In genomic region chr5:147887026-147887627, GRCh38 we compare ENCODE assay signal across 9 cellular contexts. TPM values are rescaled to one million over a fixed set of nuclear protein-coding genes. Genes with fewer than 3 reads are reported as not detected.
A peak's percentile ranks its signal among the peaks of the same experiment; 100 is the strongest.
DNase-seq lines count a peak whose midpoint lies in the region; ATAC-seq and TF ChIP-seq lines count a peak whose summit lies in the region.
"Had no signal": no experiment of that assay in that cellular context is flagged by ENCODE, and none has a peak within 500 bp of the region (broad histone marks: within the 10 kb centered on the region; RNA-seq: fewer than 3 reads in every experiment).

No MANE protein-coding gene starts in this region.

- ATAC-seq in sciatic nerve = no peak

- no peaks in the 10 kb centered on the region for H3K79me2 ChIP-seq in smooth muscle cell (ENCODE audit: low read depth)

- no peak overlapping the region for H3K4me3 ChIP-seq in AG04450 (ENCODE audit: low read depth, low read length)
- H3K4me3 ChIP-seq in HFF-Myc (replicated peaks; ENCODE audit: low read depth, low read length) = no peak overlapping the region
- no peak overlapping the region for H3K4me3 ChIP-seq in smooth muscle cell

- CTCF ChIA-PET in AG04450 (lab: Charles Lee) = interaction anchor here (0.9 to 1.8 kb wide), 3 partner anchors 29 to 488 kb away, joined by 3 to 24 read pairs (median 4); no protein-coding TSS in a partner anchor

- H3K27me3 Mint-ChIP-seq in activated CD4-positive, alpha-beta T cell treated with anti-CD3 and anti-CD28 coated beads, Interleukin-2, amount 10 ng/mL, durations not matched to agents 24 days and 14 days = peaks cover 7% of the 10 kb centered on the region

- H3K9me3 Mint-ChIP-seq in activated CD4-positive, alpha-beta T cell treated with anti-CD3 and anti-CD28 coated beads, Interleukin-2, amount 10 ng/mL, durations not matched to agents 24 days and 14 days = no peaks in the 10 kb centered on the region
- H3K9me3 Mint-ChIP-seq: activated naive CD4-positive, alpha-beta T cell treated with anti-CD3 and anti-CD28 coated beads, Interleukin-2, amount 50 U/mL, for 24 hours had no signal

- WGBS in smooth muscle cell (ENCODE audit: low lambda C conversion rate) = 7% methylated on average over 3 of the region's 3 CpGs

- intact Hi-C loops in sciatic nerve (cut with DNase I) = no loop called here
- intact Hi-C loops in activated CD4-positive, alpha-beta T cell treated with anti-CD3 and anti-CD28 coated beads, Interleukin-2, amount 10 ng/mL, durations not matched to agents 24 days and 14 days (cut with micrococcal nuclease) = no loop called here

- H3K4me1 Mint-ChIP-seq in activated CD4-positive, alpha-beta T cell treated with anti-CD3 and anti-CD28 coated beads, Interleukin-2, amount 10 ng/mL, durations not matched to agents 24 days and 14 days = no peaks in the 10 kb centered on the region
- H3K4me1 Mint-ChIP-seq: activated naive CD4-positive, alpha-beta T cell treated with anti-CD3 and anti-CD28 coated beads, Interleukin-2, amount 50 U/mL, for 24 hours had no signal

- no peak overlapping the region for H3K9ac ChIP-seq in smooth muscle cell (ENCODE audit: low read depth)

- H3K9me3 ChIP-seq in AG04450 (ENCODE audit: control insufficient read depth, insufficient read depth, low read length) = no peaks in the 10 kb centered on the region
- no peaks in the 10 kb centered on the region for H3K9me3 ChIP-seq in smooth muscle cell (replicated peaks; ENCODE audit: low read depth)

- H3K4me2 ChIP-seq in smooth muscle cell = no peak overlapping the region

- no peak overlapping the region for H3K4me3 Mint-ChIP-seq in activated CD4-positive, alpha-beta T cell treated with anti-CD3 and anti-CD28 coated beads, Interleukin-2, amount 10 ng/mL, durations not matched to agents 24 days and 14 days
- H3K4me3 Mint-ChIP-seq: activated naive CD4-positive, alpha-beta T cell treated with anti-CD3 and anti-CD28 coated beads, Interleukin-2, amount 50 U/mL, for 24 hours had no signal

- no peak overlapping the region for H3K27ac Mint-ChIP-seq in activated CD4-positive, alpha-beta T cell treated with anti-CD3 and anti-CD28 coated beads, Interleukin-2, amount 10 ng/mL, durations not matched to agents 24 days and 14 days
- H3K27ac Mint-ChIP-seq: activated naive CD4-positive, alpha-beta T cell treated with anti-CD3 and anti-CD28 coated beads, Interleukin-2, amount 50 U/mL, for 24 hours had no signal

- H3K27ac ChIP-seq in AG04450 (ENCODE audit: low read depth, low read length) = no peak overlapping the region
- peak overlapping the region; percentile 53 for H3K27ac ChIP-seq in smooth muscle cell (ENCODE audit: low read depth)

- peak; percentile 43 for TF ChIP-seq CTCF in AG04450 (IDR thresholded peaks at IDR 0.05; ENCODE audit: low read depth, low read length)
- TF ChIP-seq CTCF in HFF-Myc (IDR thresholded peaks at IDR 0.05; ENCODE audit: low read depth, low read length, missing control alignments) = peak; percentile 38
- peak; percentile 64 for TF ChIP-seq CTCF in smooth muscle cell (IDR thresholded peaks at IDR 0.05; ENCODE audit: borderline replicate concordance, insufficient read depth, poor library complexity, severe bottlenecking)

- POLR2A ChIA-PET in AG04450 (lab: Yijun Ruan, JAX) = no interaction called here

- no peaks in the 10 kb centered on the region for H3K4me1 ChIP-seq in smooth muscle cell (ENCODE audit: low read depth)

- H3K27me3 ChIP-seq in AG04450 (ENCODE audit: control insufficient read depth, insufficient read depth, low read length) (no peaks in the 10 kb centered on the region), smooth muscle cell (ENCODE audit: low read depth) (peaks cover 73% of the 10 kb centered on the region)

- no peaks in the 10 kb centered on the region for H3F3A ChIP-seq in smooth muscle cell (ENCODE audit: low read depth)

- no peaks in the 10 kb centered on the region for H3K36me3 ChIP-seq in smooth muscle cell (ENCODE audit: low read depth)

- no peak overlapping the region for H2AFZ ChIP-seq in smooth muscle cell (ENCODE audit: low read depth)

- no peaks in the 10 kb centered on the region for H4K20me1 ChIP-seq in smooth muscle cell (ENCODE audit: low read depth)

- DNase-seq in AG04450 (ENCODE audit: low read depth, low spot score) = no peak
- DNase-seq in HFF-Myc (ENCODE audit: extremely low read depth, low read depth) = no peak
- peak; percentile 47 for DNase-seq in OCI-M1 (lab: John Stamatoyannopoulos, UW)
- peak; percentile 19 for DNase-seq in fibroblast of gingiva (ENCODE audit: low read depth)
- no peak for DNase-seq in smooth muscle cell (lab: John Stamatoyannopoulos, UW; ENCODE audit: unreplicated experiment)
- DNase-seq in sciatic nerve (ENCODE audit: low spot score) = no peak
- no peak for DNase-seq in activated CD4-positive, alpha-beta T cell treated with anti-CD3 and anti-CD28 coated beads, Interleukin-2, amount 10 ng/mL, durations not matched to agents 24 days and 14 days
- no peak for DNase-seq in activated T-cell treated with anti-CD3 and anti-CD28 coated beads, Interleukin-2, amount 50 U/mL, for 1 hour

- no peaks in the 10 kb centered on the region for H3K36me3 Mint-ChIP-seq in activated CD4-positive, alpha-beta T cell treated with anti-CD3 and anti-CD28 coated beads, Interleukin-2, amount 10 ng/mL, durations not matched to agents 24 days and 14 days (ENCODE audit: low read depth)
- H3K36me3 Mint-ChIP-seq: activated naive CD4-positive, alpha-beta T cell treated with anti-CD3 and anti-CD28 coated beads, Interleukin-2, amount 50 U/mL, for 24 hours had no signal

RNA-seq across cellular contexts. Expression of gene SCGB3A2, which starts 8.6 kb away (rescaled TPM):
- not detected in 2 replicates for polyA plus RNA-seq in AG04450 (2011; rRNA removed)
- not detected in 2 replicates for polyA minus RNA-seq in AG04450 (2011; rRNA and poly(A)+ RNA removed)
- 2.3 and 2.7 TPM in 2 replicates for total RNA-seq in smooth muscle cell
- polyA plus RNA-seq in smooth muscle cell = 3.9 and 13.2 TPM in 2 replicates
- total RNA-seq in sciatic nerve = 1.0 TPM
- total RNA-seq in activated CD4-positive, alpha-beta T cell treated with anti-CD3 and anti-CD28 coated beads, Interleukin-2, amount 10 ng/mL, durations not matched to agents 24 days and 14 days = not detected in 2 replicates

RNA-seq across cellular contexts. Expression of gene C5orf46, which starts 19.2 kb away (rescaled TPM):
- polyA plus RNA-seq in AG04450 (2011; rRNA removed) (not detected in 2 replicates), smooth muscle cell (10.2 and 43.3 TPM in 2 replicates)
- not detected in 2 replicates for polyA minus RNA-seq in AG04450 (2011; rRNA and poly(A)+ RNA removed)
- total RNA-seq in smooth muscle cell (15.1 and 27.1 TPM in 2 replicates), sciatic nerve (not detected)
- total RNA-seq in activated CD4-positive, alpha-beta T cell treated with anti-CD3 and anti-CD28 coated beads, Interleukin-2, amount 10 ng/mL, durations not matched to agents 24 days and 14 days = not detected in 2 replicates

RNA-seq across cellular contexts. Expression of gene SPINK1, which starts 55.7 kb away (rescaled TPM):
- polyA plus RNA-seq in AG04450 (2011; rRNA removed) = not detected in 2 replicates
- polyA minus RNA-seq in AG04450 (2011; rRNA and poly(A)+ RNA removed) = not detected in 2 replicates
- total RNA-seq in smooth muscle cell = 0.49 TPM in 1 of 2 replicates, not detected in the other
- 0.69 and 5.3 TPM in 2 replicates for polyA plus RNA-seq in smooth muscle cell
- total RNA-seq in sciatic nerve = 2.8 TPM
- total RNA-seq in activated CD4-positive, alpha-beta T cell treated with anti-CD3 and anti-CD28 coated beads, Interleukin-2, amount 10 ng/mL, durations not matched to agents 24 days and 14 days = not detected in 2 replicates

Comparison
In these comparisons a context has a peak if more than half of its experiments do, and no peak if none do; other contexts are left out.
1. DNase-seq: peak in OCI-M1 (single experiment) and fibroblast of gingiva (single experiment); none in AG04450 (single experiment), HFF-Myc (single experiment), smooth muscle cell (single experiment), sciatic nerve (single experiment), activated CD4-positive, alpha-beta T cell treated with anti-CD3 and anti-CD28 coated beads, Interleukin-2, amount 10 ng/mL, durations not matched to agents 24 days and 14 days (single experiment) and activated T-cell treated with anti-CD3 and anti-CD28 coated beads, Interleukin-2, amount 50 U/mL, for 1 hour (single experiment).
2. RNA of gene C5orf46, which starts 19.2 kb away (total RNA-seq): 15.1 to 27.1 TPM in smooth muscle cell; not detected in sciatic nerve (single experiment) and not detected in activated CD4-positive, alpha-beta T cell treated with anti-CD3 and anti-CD28 coated beads, Interleukin-2, amount 10 ng/mL, durations not matched to agents 24 days and 14 days; every median in the first group is over 10 times any median in the second.
3. Peak in every context shown above with its lines, with median percentiles within 50 percentile points of each other: CTCF ChIP-seq.